Comparison of ENCODE assay signal across 15 cellular contexts in genomic region chr17:50487213-50488096, GRCh38. TPM values are rescaled to one million over a fixed set of nuclear protein-coding genes. Genes with fewer than 3 reads are reported as not detected.
DNase-seq lines count a peak whose midpoint lies in the region; ATAC-seq, FAIRE-seq and TF ChIP-seq lines count a peak whose summit lies in the region.
"Had no signal": no experiment of that assay in that cellular context is flagged by ENCODE, and none has a peak within 500 bp of the region (broad histone marks: within the 10 kb centered on the region; RNA-seq: fewer than 3 reads in every experiment).

No MANE protein-coding gene starts in this region.

- H3K27me3 ChIP-seq in DND-41 (ENCODE audit: insufficient read depth, low read length, poor library complexity): no peaks in the 10 kb centered on the region
- H3K27me3 ChIP-seq: ascending aorta had no signal

- H3K79me2 ChIP-seq in DND-41 (ENCODE audit: insufficient read depth, low read length): peaks cover 2% of the 10 kb centered on the region; the same call in 1 of the 2 replicates

- H3K4me3 ChIP-seq in DND-41 (ENCODE audit: low read depth in 1 of 2, low read length in 2 of 2): no peak overlapping the region
- H3K4me3 ChIP-seq: ascending aorta had no signal

- TF ChIP-seq CTCF in DND-41 (IDR thresholded peaks at IDR 0.05; ENCODE audit: borderline replicate concordance, extremely low read depth, low read length, poor library complexity, severe bottlenecking) (no peak), RWPE1 (conservative IDR thresholded peaks at IDR 0.05; ENCODE audit: low read depth) (no peak)

- peaks cover 36% of the 10 kb centered on the region for H3K36me3 ChIP-seq in DND-41 (ENCODE audit: insufficient read depth, low read length)

- no peak for FAIRE-seq in frontal cortex (lab: Jason Lieb, UNC)

- no peaks in the 10 kb centered on the region for H4K20me1 ChIP-seq in DND-41 (ENCODE audit: insufficient read depth, low read length)

- H3K4me1 ChIP-seq in DND-41 (ENCODE audit: insufficient read depth, low read length): no peaks in the 10 kb centered on the region

- no peak overlapping the region for H3K4me2 ChIP-seq in DND-41 (ENCODE audit: insufficient read depth, low read length)

- ATAC-seq in DND-41 (ENCODE audit: insufficient read depth, low read depth): peak; percentile 19; the same call in 1 of the 3 replicates
- ATAC-seq: WTC11 had no signal

- CTCF ChIA-PET in RWPE1 (lab: Yijun Ruan, JAX): interaction anchor here (0.5 to 1.3 kb wide), 10 partner anchors 8 to 461 kb away, joined by 3 to 6 read pairs (median 3); no protein-coding TSS in a partner anchor

- H3K27ac ChIP-seq in DND-41 (ENCODE audit: low read length) (no peak overlapping the region), RWPE1 (peak overlapping the region; percentile 78)
- H3K27ac ChIP-seq: ascending aorta had no signal

- DNase-seq in NCI-H2196 (lab: John Stamatoyannopoulos, UW; ENCODE audit: unreplicated experiment) (peak; percentile 79), NCI-H2196 treated with DMSO at 0.1 percent for 48 hours (lab: John Stamatoyannopoulos, UW; ENCODE audit: unreplicated experiment) (no peak), DND-41 (no peak), RWPE1 (ENCODE audit: low spot score) (peak; percentile 90), glomerular visceral epithelial cell (ENCODE audit: extremely low spot score) (peak; percentile 43), frontal cortex (ENCODE audit: low spot score in 2 of 2) (no peak), NCI-H187 (lab: John Stamatoyannopoulos, UW) (no peak), Kasumi-1 (lab: John Stamatoyannopoulos, UW) (no peak)
- DNase-seq: 8988T, KBM-7, NCI-H2029 had no signal

- POLR2A ChIA-PET in RWPE1 (lab: Yijun Ruan, JAX; ENCODE audit: low non-redundant PET): interaction anchor here (0.6 to 1.1 kb wide), 3 partner anchors 10 to 77 kb away, joined by 3 to 4 read pairs (median 3); no protein-coding TSS in a partner anchor

- H2AFZ ChIP-seq in DND-41 (ENCODE audit: low read depth, low read length): no peak overlapping the region

- H3K9me3 ChIP-seq in DND-41 (ENCODE audit: insufficient read depth, low read length, severe bottlenecking): no peaks in the 10 kb centered on the region
- H3K9me3 ChIP-seq: ascending aorta had no signal

- no peak overlapping the region for H3K9ac ChIP-seq in DND-41 (ENCODE audit: low read depth, low read length)

RNA-seq across cellular contexts. Expression of gene RSAD1, which starts 8.8 kb away (rescaled TPM):
- 17.1 TPM for total RNA-seq in frontal cortex

RNA-seq across cellular contexts. Expression of gene CHAD, which starts 18.8 kb away (rescaled TPM):
- total RNA-seq in frontal cortex: not detected
- total RNA-seq: ascending aorta, dermis microvascular lymphatic vessel endothelial cell had no signal

RNA-seq across cellular contexts. Expression of gene MYCBPAP, which starts 20.8 kb away (rescaled TPM):
- 0.82 TPM for total RNA-seq in frontal cortex

RNA-seq across cellular contexts. Expression of gene EPN3, which starts 45.1 kb away (rescaled TPM):
- 0.41 TPM for total RNA-seq in frontal cortex
- total RNA-seq: lung microvascular endothelial cell had no signal

RNA-seq across cellular contexts. Expression of gene SPATA20, which starts 59.5 kb away (rescaled TPM):
- total RNA-seq in frontal cortex: 26.9 TPM

Comparison
In these comparisons a context has a peak if more than half of its experiments do, and no peak if none do; other contexts are left out.
1. DNase-seq: peak in NCI-H2196 (single experiment), RWPE1 (single experiment) and glomerular visceral epithelial cell (single experiment); none in NCI-H2196 treated with DMSO at 0.1 percent for 48 hours (single experiment), DND-41 (single experiment), frontal cortex (0 of 2), NCI-H187 (0 of 2) and Kasumi-1 (0 of 2).